9 cellular contexts compared by ENCODE assay signal in genomic region chr20:38094968-38095689, GRCh38.
A peak's percentile ranks its signal among the peaks of the same experiment; 100 is the strongest.
DNase-seq lines count a peak whose midpoint lies in the region; ATAC-seq, FAIRE-seq and TF ChIP-seq lines count a peak whose summit lies in the region.
"Had no signal": no experiment of that assay in that cellular context is flagged by ENCODE, and none has a peak within 500 bp of the region (broad histone marks: within the 10 kb centered on the region; RNA-seq: fewer than 3 reads in every experiment).

No MANE protein-coding gene starts in this region.

- peak overlapping the region; percentile 27 for H3K27ac Mint-ChIP-seq in T-helper 2 cell treated with Interferon-gamma antibody and Interleukin-4, amounts not matched to agents 5 μg/mL and 100 μg/mL, for 36 hours
- peak overlapping the region; percentile 14 to 40 for H3K27ac Mint-ChIP-seq in stimulated activated naive CD8-positive, alpha-beta T cell treated with anti-CD3 and anti-CD28 coated beads, Interleukin-15, amount 100 ng/mL, for 72 hours

- 46% methylated on average over 7 of the region's 7 CpGs for WGBS in aorta, 2 donors

- H3K27me3 ChIP-seq in keratinocyte (ENCODE audit: control insufficient read depth, extremely low read depth, insufficient read depth, low read length) (no peaks in the 10 kb centered on the region), aorta (ENCODE audit: control insufficient read depth in 1 of 2, insufficient read depth in 2 of 2, low read length in 1 of 2) (no peaks in the 10 kb centered on the region)

- H3K4me1 ChIP-seq in keratinocyte (ENCODE audit: control insufficient read depth, extremely low read depth, insufficient read depth, low read length): peaks cover 12% of the 10 kb centered on the region
- peaks cover 0 to 2% of the 10 kb centered on the region in 2 donors for H3K4me1 ChIP-seq in aorta (ENCODE audit: control insufficient read depth in 1 of 2, insufficient read depth in 2 of 2, low read length in 2 of 2)

- H3K9me1 ChIP-seq in keratinocyte (ENCODE audit: control insufficient read depth, extremely low read depth, insufficient read depth, low read length): no peaks in the 10 kb centered on the region

- no peak for TF ChIP-seq CTCF in keratinocyte (optimal IDR thresholded peaks at IDR 0.05 in 1 of 3, IDR thresholded peaks at IDR 0.05 in 1 of 3, conservative IDR thresholded peaks at IDR 0.05 in 1 of 3; ENCODE audit: extremely low read depth in 1 of 3, insufficient read depth in 2 of 3, low read length in 3 of 3)

- peaks cover 34% of the 10 kb centered on the region for H3K4me1 Mint-ChIP-seq in T-helper 2 cell treated with Interferon-gamma antibody and Interleukin-4, amounts not matched to agents 5 μg/mL and 100 μg/mL, for 36 hours (ENCODE audit: low read depth)
- peaks cover 26% of the 10 kb centered on the region for H3K4me1 Mint-ChIP-seq in stimulated activated naive CD8-positive, alpha-beta T cell treated with anti-CD3 and anti-CD28 coated beads, Interleukin-15, amount 100 ng/mL, for 72 hours

- no peak for FAIRE-seq in keratinocyte (lab: Jason Lieb, UNC)

- no peaks in the 10 kb centered on the region for H3K9me3 ChIP-seq in keratinocyte (ENCODE audit: control insufficient read depth, low read depth, low read length)
- no peaks in the 10 kb centered on the region for H3K9me3 ChIP-seq in aorta (ENCODE audit: control insufficient read depth, low read length)

- ATAC-seq in SK-N-SH treated with all-trans-retinoic acid at 6 μM for 48 hours: peak; percentile 41
- no peak for ATAC-seq in stimulated activated naive CD8-positive, alpha-beta T cell treated with anti-CD3 and anti-CD28 coated beads, Interleukin-15, amount 100 ng/mL, for 72 hours
- ATAC-seq in aorta (ENCODE audit: low FRiP score): no peak

- H3K27me3 Mint-ChIP-seq in T-helper 2 cell treated with Interferon-gamma antibody and Interleukin-4, amounts not matched to agents 5 μg/mL and 100 μg/mL, for 36 hours (ENCODE audit: low read depth): peaks cover 2% of the 10 kb centered on the region
- H3K27me3 Mint-ChIP-seq in stimulated activated naive CD8-positive, alpha-beta T cell treated with anti-CD3 and anti-CD28 coated beads, Interleukin-15, amount 100 ng/mL, for 72 hours: no peaks in the 10 kb centered on the region

- H4K20me1 ChIP-seq in keratinocyte (ENCODE audit: control insufficient read depth, extremely low read depth, insufficient read depth, low read length): no peaks in the 10 kb centered on the region

- H3K4me3 Mint-ChIP-seq in T-helper 2 cell treated with Interferon-gamma antibody and Interleukin-4, amounts not matched to agents 5 μg/mL and 100 μg/mL, for 36 hours: no peak overlapping the region
- no peak overlapping the region for H3K4me3 Mint-ChIP-seq in stimulated activated naive CD8-positive, alpha-beta T cell treated with anti-CD3 and anti-CD28 coated beads, Interleukin-15, amount 100 ng/mL, for 72 hours

- no peaks in the 10 kb centered on the region for H3K79me2 ChIP-seq in keratinocyte (ENCODE audit: control insufficient read depth, insufficient read depth, low read length)

- H3K27ac ChIP-seq in keratinocyte (ENCODE audit: control insufficient read depth, insufficient read depth, low read length) (peak overlapping the region; percentile 22), aorta (ENCODE audit: low read depth in 1 of 2, low read length in 2 of 2) (no peak overlapping the region)

- dilution Hi-C loops in keratinocyte (cut with MboI; ENCODE audit: extremely low pct_ligation_motif_present, low sequenced_read_pairs): no loop called here

- intact Hi-C loops in aorta (cut with DNase I): no loop called here

- no peaks in the 10 kb centered on the region for H3K9me3 Mint-ChIP-seq in T-helper 2 cell treated with Interferon-gamma antibody and Interleukin-4, amounts not matched to agents 5 μg/mL and 100 μg/mL, for 36 hours
- peaks cover 5% of the 10 kb centered on the region in 2 donors for H3K9me3 Mint-ChIP-seq in stimulated activated naive CD8-positive, alpha-beta T cell treated with anti-CD3 and anti-CD28 coated beads, Interleukin-15, amount 100 ng/mL, for 72 hours

- H3K4me3 ChIP-seq in keratinocyte (ENCODE audit: control insufficient read depth in 2 of 3, extremely low read depth in 1 of 3, insufficient read depth in 2 of 3, low read depth in 1 of 3, low read length in 3 of 3) (no peak overlapping the region), aorta (ENCODE audit: low read length in 2 of 2) (no peak overlapping the region)

- no peak for DNase-seq in T-helper 2 cell treated with Interferon-gamma antibody and Interleukin-4, amounts not matched to agents 5 μg/mL and 100 μg/mL, for 36 hours (ENCODE audit: low spot score)
- DNase-seq in T-helper 2 cell: no peak
- DNase-seq in keratinocyte (ENCODE audit: low read depth, low spot score): no peak
- no peak for DNase-seq in stimulated activated naive CD8-positive, alpha-beta T cell treated with anti-CD3 and anti-CD28 coated beads, Interleukin-15, amount 100 ng/mL, for 72 hours
- no peak for DNase-seq in hepatic stellate cell (ENCODE audit: low spot score)
- DNase-seq in hypothalamus (lab: John Stamatoyannopoulos, UW): no peak
- no peak for DNase-seq in aorta
- DNase-seq: activated CD4-positive, alpha-beta T cell treated with anti-CD3 and anti-CD28 coated beads for 1 hour had no signal

- H2AFZ ChIP-seq in keratinocyte (ENCODE audit: control insufficient read depth, low read length): no peak overlapping the region

- H3K36me3 Mint-ChIP-seq in T-helper 2 cell treated with Interferon-gamma antibody and Interleukin-4, amounts not matched to agents 5 μg/mL and 100 μg/mL, for 36 hours (ENCODE audit: low read depth): peaks cover 21% of the 10 kb centered on the region

- H3K4me2 ChIP-seq in keratinocyte (ENCODE audit: control insufficient read depth, extremely low read depth, insufficient read depth, low read depth, low read length): no peak overlapping the region

- H3K36me3 ChIP-seq in keratinocyte (ENCODE audit: control insufficient read depth in 2 of 2, extremely low read depth in 1 of 2, insufficient read depth in 2 of 2, low read length in 2 of 2): peaks cover 10 to 20% of the 10 kb centered on the region in 2 experiments
- no peaks in the 10 kb centered on the region for H3K36me3 ChIP-seq in aorta (ENCODE audit: control insufficient read depth in 1 of 2, insufficient read depth in 2 of 2, low read length in 1 of 2)

- H3K9ac ChIP-seq in keratinocyte (ENCODE audit: control insufficient read depth, extremely low read depth, insufficient read depth, low read length): no peak overlapping the region

TF ChIP-seq in SK-N-SH treated with all-trans-retinoic acid at 6 μM for 48 hours, 23 proteins besides CTCF, POLR2A, EP300 and RAD21 (continues in another document):
- TF ChIP-seq ZC3H10 (CRISPR knock-in tag; IDR thresholded peaks at IDR 0.05): no peak
- no peak for TF ChIP-seq CREB5 (CRISPR knock-in tag; IDR thresholded peaks at IDR 0.05; ENCODE audit: low read depth)
- no peak for TF ChIP-seq CSDC2 (CRISPR knock-in tag; IDR thresholded peaks at IDR 0.05)
- TF ChIP-seq BACH2 (CRISPR knock-in tag; IDR thresholded peaks at IDR 0.05; ENCODE audit: borderline replicate concordance): no peak
- no peak for TF ChIP-seq TOX (CRISPR knock-in tag; IDR thresholded peaks at IDR 0.05; ENCODE audit: borderline replicate concordance)
- TF ChIP-seq ZNF70 (CRISPR knock-in tag; IDR thresholded peaks at IDR 0.05): no peak
- TF ChIP-seq, protein P1, sequence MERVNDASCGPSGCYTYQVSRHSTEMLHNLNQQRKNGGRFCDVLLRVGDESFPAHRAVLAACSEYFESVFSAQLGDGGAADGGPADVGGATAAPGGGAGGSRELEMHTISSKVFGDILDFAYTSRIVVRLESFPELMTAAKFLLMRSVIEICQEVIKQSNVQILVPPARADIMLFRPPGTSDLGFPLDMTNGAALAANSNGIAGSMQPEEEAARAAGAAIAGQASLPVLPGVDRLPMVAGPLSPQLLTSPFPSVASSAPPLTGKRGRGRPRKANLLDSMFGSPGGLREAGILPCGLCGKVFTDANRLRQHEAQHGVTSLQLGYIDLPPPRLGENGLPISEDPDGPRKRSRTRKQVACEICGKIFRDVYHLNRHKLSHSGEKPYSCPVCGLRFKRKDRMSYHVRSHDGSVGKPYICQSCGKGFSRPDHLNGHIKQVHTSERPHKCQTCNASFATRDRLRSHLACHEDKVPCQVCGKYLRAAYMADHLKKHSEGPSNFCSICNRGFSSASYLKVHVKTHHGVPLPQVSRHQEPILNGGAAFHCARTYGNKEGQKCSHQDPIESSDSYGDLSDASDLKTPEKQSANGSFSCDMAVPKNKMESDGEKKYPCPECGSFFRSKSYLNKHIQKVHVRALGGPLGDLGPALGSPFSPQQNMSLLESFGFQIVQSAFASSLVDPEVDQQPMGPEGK (CRISPR knock-in tag; IDR thresholded peaks at IDR 0.05; ENCODE audit: borderline replicate concordance): no peak
- no peak for TF ChIP-seq ZNF8 (CRISPR knock-in tag; IDR thresholded peaks at IDR 0.05)
- TF ChIP-seq POU6F1 (CRISPR knock-in tag; IDR thresholded peaks at IDR 0.05; ENCODE audit: borderline replicate concordance, low read depth): no peak
- TF ChIP-seq ZFP3 (CRISPR knock-in tag; IDR thresholded peaks at IDR 0.05): no peak
- TF ChIP-seq GLIS3 (CRISPR knock-in tag; IDR thresholded peaks at IDR 0.05): no peak
- TF ChIP-seq SNAI2 (CRISPR knock-in tag; IDR thresholded peaks at IDR 0.05): no peak
- TF ChIP-seq ARNTL (CRISPR knock-in tag; IDR thresholded peaks at IDR 0.05; ENCODE audit: borderline replicate concordance, low read depth): no peak
